16 cellular contexts compared by ENCODE assay signal in the genomic region with DNA sequence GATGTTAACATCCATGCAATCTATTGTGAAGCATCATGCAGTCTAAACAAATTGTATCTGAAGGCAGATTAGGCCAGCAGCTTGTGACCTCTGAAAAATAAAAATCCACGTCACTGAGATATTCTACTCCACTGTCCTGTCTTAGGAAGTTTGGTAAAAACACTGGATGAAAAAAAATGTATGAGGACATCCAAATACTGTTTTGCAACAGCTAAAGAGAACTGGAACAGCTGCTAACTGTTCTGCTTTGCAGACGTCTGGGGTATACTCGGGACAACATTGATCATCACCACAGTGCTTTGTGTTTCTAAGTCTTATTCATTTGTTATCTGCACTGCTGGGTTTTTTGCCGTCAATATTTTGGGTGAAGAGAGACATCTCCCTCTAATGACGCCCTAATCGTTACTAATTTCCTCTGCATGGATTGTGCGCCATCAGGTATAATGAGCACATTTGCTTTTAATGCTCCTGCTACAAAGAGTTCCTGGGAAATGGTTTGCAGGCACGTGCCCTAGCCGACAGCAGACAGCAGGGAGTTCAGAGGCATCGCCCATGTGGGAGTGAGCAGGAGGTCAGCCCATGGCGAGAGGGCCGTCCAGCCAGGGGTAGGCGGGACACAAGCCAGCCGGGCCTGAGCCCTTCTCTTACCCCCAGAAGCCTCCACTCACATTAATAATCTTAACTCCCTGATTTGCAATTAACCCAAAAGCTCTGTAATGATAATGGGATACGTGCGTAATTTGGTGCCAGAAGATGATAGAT.
DNase-seq lines count a peak whose midpoint lies in the region; ATAC-seq and TF ChIP-seq lines count a peak whose summit lies in the region.
"Had no signal": no experiment of that assay in that cellular context is flagged by ENCODE, and none has a peak within 500 bp of the region (broad histone marks: within the 10 kb centered on the region; RNA-seq: fewer than 3 reads in every experiment).

No MANE protein-coding gene starts in this region.

- peak overlapping the region in 4 of 10 donors; percentile 18 to 51 (median 36) for H3K27ac ChIP-seq in heart right ventricle
- no peak overlapping the region for H3K27ac ChIP-seq in ovary
- H3K27ac ChIP-seq in aorta (ENCODE audit: low read depth in 1 of 2, low read length in 2 of 2), result no peak overlapping the region
- H3K27ac ChIP-seq: C4-2B had no signal

- TF ChIP-seq POLR2A in ovary (IDR thresholded peaks at IDR 0.05), result no peak

- TF ChIP-seq CTCF in heart right ventricle (IDR thresholded peaks at IDR 0.05) (no peak), ovary (IDR thresholded peaks at IDR 0.05) (no peak)

- intact Hi-C loops in Right ventricle myocardium inferior (cut with DNase I) (no loop called here), cardiac septum (cut with DNase I) (no loop called here), heart right ventricle (cut with DNase I) (no loop called here), ovary (cut with DNase I) (no loop called here), aorta (cut with DNase I) (no loop called here)

- H3K4me1 ChIP-seq in heart right ventricle, result peaks cover 0 to 3% (median 0%) of the 10 kb centered on the region in 9 donors
- H3K4me1 ChIP-seq in ovary (ENCODE audit: insufficient read depth), result no peaks in the 10 kb centered on the region
- H3K4me1 ChIP-seq in aorta (ENCODE audit: control insufficient read depth in 1 of 2, insufficient read depth in 2 of 2, low read length in 2 of 2), result no peaks in the 10 kb centered on the region

- DNase-seq in Right ventricle myocardium inferior (ENCODE audit: missing footprints), result no peak
- DNase-seq in cardiac septum (ENCODE audit: low spot score), result no peak
- DNase-seq in heart right ventricle, result peak in 1 of 2 donors; percentile 19
- peak in 3 of 5 donors; percentile 11 to 68 (median 28) for DNase-seq in ovary
- DNase-seq in aorta, result no peak
- no peak for DNase-seq in stimulated activated naive CD4-positive, alpha-beta T cell (lab: John Stamatoyannopoulos, UW)
- no peak for DNase-seq in COLO668 (lab: John Stamatoyannopoulos, UW; ENCODE audit: unreplicated experiment)
- DNase-seq: DMS79, KBM-7, NCI-H146, NCI-H2081 treated with DMSO at 0.1 percent for 48 hours, NCI-H226, NCI-H526, SHP77 had no signal

- ATAC-seq in Right ventricle myocardium inferior (peak; percentile 92), heart right ventricle (peak in 6 of 8 donors; percentile 45 to 82 (median 70)), aorta (ENCODE audit: low FRiP score) (peak; percentile 51), HG03460 (IDR thresholded peaks at IDR 0.05; ENCODE audit: unreplicated experiment) (no peak)

- H3K36me3 ChIP-seq in heart right ventricle, result no peaks in the 10 kb centered on the region
- H3K36me3 ChIP-seq in ovary, result no peaks in the 10 kb centered on the region
- no peaks in the 10 kb centered on the region for H3K36me3 ChIP-seq in aorta (ENCODE audit: control insufficient read depth in 1 of 2, insufficient read depth in 2 of 2, low read length in 1 of 2)

- no peak overlapping the region for H3K4me3 ChIP-seq in heart right ventricle
- no peak overlapping the region for H3K4me3 ChIP-seq in ovary
- H3K4me3 ChIP-seq in aorta (ENCODE audit: low read length in 2 of 2), result no peak overlapping the region

- TF ChIP-seq EP300 in ovary (IDR thresholded peaks at IDR 0.05), result no peak

- 46 to 48% methylated on average over 16 of the region's 16 CpGs for WGBS in heart right ventricle, 2 donors
- WGBS in ovary, 3 donors, result 13 to 18% (median 15%) methylated on average over 16 of the region's 16 CpGs
- WGBS in aorta, 2 donors, result 33 to 40% methylated on average over 16 of the region's 16 CpGs

- peaks cover 0 to 7% (median 0%) of the 10 kb centered on the region in 7 donors for H3K27me3 ChIP-seq in heart right ventricle
- H3K27me3 ChIP-seq in ovary, result no peaks in the 10 kb centered on the region
- H3K27me3 ChIP-seq in aorta (ENCODE audit: control insufficient read depth in 1 of 2, insufficient read depth in 2 of 2, low read length in 1 of 2), result no peaks in the 10 kb centered on the region

- H3K9me3 ChIP-seq in heart right ventricle, result peaks cover 0 to 3% (median 0%) of the 10 kb centered on the region in 11 donors
- no peaks in the 10 kb centered on the region for H3K9me3 ChIP-seq in ovary
- no peaks in the 10 kb centered on the region for H3K9me3 ChIP-seq in aorta (ENCODE audit: control insufficient read depth, low read length)

Comparison
In these comparisons a context has a peak if more than half of its experiments do, and no peak if none do; other contexts are left out.
1. DNase-seq: peak in ovary (3 of 5); none in Right ventricle myocardium inferior (single experiment), cardiac septum (single experiment), aorta (0 of 2), stimulated activated naive CD4-positive, alpha-beta T cell (0 of 6) and COLO668 (single experiment).